Comparison of ENCODE assay signal across 25 cellular contexts in genomic region chr22:25956801-25957200, GRCh38.
"Had no signal": no experiment of that assay in that cellular context is flagged by ENCODE, and none has a peak within 500 bp of the region (broad histone marks: within the 10 kb centered on the region; RNA-seq: fewer than 3 reads in every experiment).

No MANE protein-coding gene starts in this region.

- H3K27me3 ChIP-seq: hepatocyte, pancreas, right atrium auricular region, testis, thyroid gland, transverse colon, upper lobe of left lung, vagina had no signal

- FAIRE-seq: keratinocyte, pancreas had no signal

- H3K27ac ChIP-seq: hepatocyte, left lung, pancreas, psoas muscle, right atrium auricular region, skin epidermis, stomach, testis, thyroid gland, transverse colon, upper lobe of left lung, vagina had no signal

- DNase-seq: kidney glomerular epithelial cell; left cardiac atrium; left lung; naive thymus-derived CD8-positive, alpha-beta T cell; nucleus accumbens; pancreas; posterior cingulate gyrus; psoas muscle; stimulated activated CD4-positive, alpha-beta T cell treated with anti-CD3 and anti-CD28 coated beads, Interleukin-12 subunit alpha, Interleukin-12 subunit beta, amount 100 ng/mL, for 4 hours; stimulated activated CD4-positive, alpha-beta T cell treated with anti-CD3 and anti-CD28 coated beads, Interleukin-15, amount 100 ng/mL, for 24 hours; stimulated activated CD4-positive, alpha-beta T cell treated with anti-CD3 and anti-CD28 coated beads, Interleukin-2, amount 100 ng/mL, for 24 hours; stimulated activated CD4-positive, alpha-beta T cell treated with anti-CD3 and anti-CD28 coated beads, Interleukin-4, amount 100 ng/mL, for 1 hour; stimulated activated naive B cell treated with anti-CD40 and anti-IgM and Interleukin-4, amounts not matched to agents 10 μg/mL and 1 μg/mL and 100 μg/mL, for 72 hours; stimulated activated naive CD8-positive, alpha-beta T cell treated with anti-CD3 and anti-CD28 coated beads, Interleukin-15, Interleukin-2, amounts not matched to agents 100 U/mL and 50 U/mL, for 24 hours; stomach; testis; thyroid gland; transverse colon; upper lobe of left lung had no signal

- H3K4me1 ChIP-seq: left lung, pancreas, psoas muscle, right atrium auricular region, stomach, testis, thyroid gland, transverse colon, upper lobe of left lung, vagina had no signal

- ATAC-seq: left cardiac atrium; left lung; naive thymus-derived CD8-positive, alpha-beta T cell; pancreas; psoas muscle; sciatic nerve; stimulated activated naive B cell treated with anti-CD40 and anti-IgM and Interleukin-4, amounts not matched to agents 10 μg/mL and 1 μg/mL and 100 μg/mL, for 72 hours; stimulated activated naive CD8-positive, alpha-beta T cell treated with anti-CD3 and anti-CD28 coated beads, Interleukin-15, Interleukin-2, amounts not matched to agents 100 U/mL and 50 U/mL, for 24 hours had no signal

- H3K79me2 ChIP-seq: hepatocyte had no signal

- H3K36me3 ChIP-seq: left lung, pancreas, stomach, thyroid gland, transverse colon, upper lobe of left lung, vagina had no signal

- H3K9me3 ChIP-seq: left lung, pancreas, psoas muscle, right atrium auricular region, stomach, testis, thyroid gland, transverse colon, upper lobe of left lung, vagina had no signal

- H3K4me3 ChIP-seq: hepatocyte, left lung, pancreas, psoas muscle, right atrium auricular region, skin epidermis, stomach, testis, thyroid gland, transverse colon, upper lobe of left lung, vagina had no signal

- H2AFZ ChIP-seq: hepatocyte had no signal

- H3K4me2 ChIP-seq: hepatocyte had no signal
